ENCODE assay signal across 1 cellular context in the genomic region with DNA sequence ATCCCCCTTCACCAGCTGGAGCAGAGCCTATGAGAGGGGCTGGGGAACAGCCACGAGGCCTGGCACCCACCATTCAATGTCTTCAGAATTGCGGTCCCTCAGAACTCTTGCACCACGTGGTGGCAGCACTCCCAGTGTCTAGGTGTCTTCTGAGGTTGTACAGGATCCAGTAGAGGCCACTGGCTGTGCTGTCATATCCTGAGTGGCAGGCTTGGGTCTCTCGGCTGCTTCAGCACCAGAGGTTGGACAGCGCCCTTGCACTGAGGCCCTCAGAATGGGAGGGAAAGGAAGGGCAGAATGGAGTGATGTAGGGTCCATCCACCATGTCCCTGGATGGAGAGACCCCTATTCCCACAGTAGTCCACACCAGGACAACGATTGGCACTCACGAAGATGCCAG.
TF ChIP-seq lines count a peak whose summit lies in the region.

No MANE protein-coding gene starts in this region.

TF ChIP-seq in HepG2, 621 proteins besides CTCF, POLR2A, EP300 and RAD21 (continued from another document and continues in another):
- TF ChIP-seq, protein P1, sequence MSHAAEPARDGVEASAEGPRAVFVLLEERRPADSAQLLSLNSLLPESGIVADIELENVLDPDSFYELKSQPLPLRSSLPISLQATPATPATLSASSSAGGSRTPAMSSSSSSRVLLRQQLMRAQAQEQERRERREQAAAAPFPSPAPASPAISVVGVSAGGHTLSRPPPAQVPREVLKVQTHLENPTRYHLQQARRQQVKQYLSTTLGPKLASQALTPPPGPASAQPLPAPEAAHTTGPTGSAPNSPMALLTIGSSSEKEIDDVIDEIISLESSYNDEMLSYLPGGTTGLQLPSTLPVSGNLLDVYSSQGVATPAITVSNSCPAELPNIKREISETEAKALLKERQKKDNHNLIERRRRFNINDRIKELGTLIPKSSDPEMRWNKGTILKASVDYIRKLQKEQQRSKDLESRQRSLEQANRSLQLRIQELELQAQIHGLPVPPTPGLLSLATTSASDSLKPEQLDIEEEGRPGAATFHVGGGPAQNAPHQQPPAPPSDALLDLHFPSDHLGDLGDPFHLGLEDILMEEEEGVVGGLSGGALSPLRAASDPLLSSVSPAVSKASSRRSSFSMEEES (CRISPR knock-in tag; IDR thresholded peaks at IDR 0.05), result 0 out of 2 replicates have a peak, but pooled peaks have one; percentile 26
- TF ChIP-seq GABPA (IDR thresholded peaks at IDR 0.05; ENCODE audit: low read depth, low read length) (no peak), GABPA (CRISPR knock-in tag; IDR thresholded peaks at IDR 0.05; ENCODE audit: low read depth) (peak; percentile 22; the same call in 1 of the 2 replicates), EHMT2 (IDR thresholded peaks at IDR 0.05; ENCODE audit: borderline replicate concordance, low read depth, low read length) (peak; percentile 86; the same call in 1 of the 2 replicates), ZNF441 (CRISPR knock-in tag; IDR thresholded peaks at IDR 0.05; ENCODE audit: borderline replicate concordance) (peak; percentile 47; the same call in 1 of the 2 replicates), HOXA3 (CRISPR knock-in tag; IDR thresholded peaks at IDR 0.05) (peak; percentile 26; the same call in 1 of the 2 replicates), TCF7L2 (IDR thresholded peaks at IDR 0.05; ENCODE audit: low read depth, low read length) (no peak), TEAD3 (CRISPR knock-in tag; optimal IDR thresholded peaks at IDR 0.05; ENCODE audit: borderline replicate concordance) (peak; percentile 19), SAP130 (CRISPR knock-in tag; IDR thresholded peaks at IDR 0.05; ENCODE audit: low read depth) (peak; percentile 31; the same call in 1 of the 2 replicates), HES4 (CRISPR knock-in tag; IDR thresholded peaks at IDR 0.05; ENCODE audit: borderline replicate concordance) (0 out of 2 replicates have a peak, but pooled peaks have one; percentile 49), SALL1 (CRISPR knock-in tag; IDR thresholded peaks at IDR 0.05) (peak; percentile 60; the same call in 1 of the 2 replicates), CENPT (CRISPR knock-in tag; IDR thresholded peaks at IDR 0.05; ENCODE audit: low read depth) (peak; percentile 51; the same call in 1 of the 2 replicates), HDAC2 (CRISPR knock-in tag; IDR thresholded peaks at IDR 0.05) (peak; percentile 55; the same call in 1 of the 2 replicates), ZNF607 (CRISPR knock-in tag; IDR thresholded peaks at IDR 0.05; ENCODE audit: borderline replicate concordance) (no peak), WIZ (CRISPR knock-in tag; IDR thresholded peaks at IDR 0.05) (peak; percentile 90; the same call in 1 of the 2 replicates)
- TF ChIP-seq, protein P2, sequence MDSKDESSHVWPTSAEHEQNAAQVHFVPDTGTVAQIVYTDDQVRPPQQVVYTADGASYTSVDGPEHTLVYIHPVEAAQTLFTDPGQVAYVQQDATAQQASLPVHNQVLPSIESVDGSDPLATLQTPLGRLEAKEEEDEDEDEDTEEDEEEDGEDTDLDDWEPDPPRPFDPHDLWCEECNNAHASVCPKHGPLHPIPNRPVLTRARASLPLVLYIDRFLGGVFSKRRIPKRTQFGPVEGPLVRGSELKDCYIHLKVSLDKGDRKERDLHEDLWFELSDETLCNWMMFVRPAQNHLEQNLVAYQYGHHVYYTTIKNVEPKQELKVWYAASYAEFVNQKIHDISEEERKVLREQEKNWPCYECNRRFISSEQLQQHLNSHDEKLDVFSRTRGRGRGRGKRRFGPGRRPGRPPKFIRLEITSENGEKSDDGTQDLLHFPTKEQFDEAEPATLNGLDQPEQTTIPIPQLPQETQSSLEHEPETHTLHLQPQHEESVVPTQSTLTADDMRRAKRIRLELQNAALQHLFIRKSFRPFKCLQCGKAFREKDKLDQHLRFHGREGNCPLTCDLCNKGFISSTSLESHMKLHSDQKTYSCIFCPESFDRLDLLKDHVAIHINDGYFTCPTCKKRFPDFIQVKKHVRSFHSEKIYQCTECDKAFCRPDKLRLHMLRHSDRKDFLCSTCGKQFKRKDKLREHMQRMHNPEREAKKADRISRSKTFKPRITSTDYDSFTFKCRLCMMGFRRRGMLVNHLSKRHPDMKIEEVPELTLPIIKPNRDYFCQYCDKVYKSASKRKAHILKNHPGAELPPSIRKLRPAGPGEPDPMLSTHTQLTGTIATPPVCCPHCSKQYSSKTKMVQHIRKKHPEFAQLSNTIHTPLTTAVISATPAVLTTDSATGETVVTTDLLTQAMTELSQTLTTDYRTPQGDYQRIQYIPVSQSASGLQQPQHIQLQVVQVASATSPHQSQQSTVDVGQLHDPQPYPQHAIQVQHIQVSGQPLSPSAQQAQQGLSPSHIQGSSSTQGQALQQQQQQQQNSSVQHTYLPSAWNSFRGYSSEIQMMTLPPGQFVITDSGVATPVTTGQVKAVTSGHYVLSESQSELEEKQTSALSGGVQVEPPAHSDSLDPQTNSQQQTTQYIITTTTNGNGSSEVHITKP (CRISPR knock-in tag; IDR thresholded peaks at IDR 0.05; ENCODE audit: low read depth), result no peak
- TF ChIP-seq, protein P3, sequence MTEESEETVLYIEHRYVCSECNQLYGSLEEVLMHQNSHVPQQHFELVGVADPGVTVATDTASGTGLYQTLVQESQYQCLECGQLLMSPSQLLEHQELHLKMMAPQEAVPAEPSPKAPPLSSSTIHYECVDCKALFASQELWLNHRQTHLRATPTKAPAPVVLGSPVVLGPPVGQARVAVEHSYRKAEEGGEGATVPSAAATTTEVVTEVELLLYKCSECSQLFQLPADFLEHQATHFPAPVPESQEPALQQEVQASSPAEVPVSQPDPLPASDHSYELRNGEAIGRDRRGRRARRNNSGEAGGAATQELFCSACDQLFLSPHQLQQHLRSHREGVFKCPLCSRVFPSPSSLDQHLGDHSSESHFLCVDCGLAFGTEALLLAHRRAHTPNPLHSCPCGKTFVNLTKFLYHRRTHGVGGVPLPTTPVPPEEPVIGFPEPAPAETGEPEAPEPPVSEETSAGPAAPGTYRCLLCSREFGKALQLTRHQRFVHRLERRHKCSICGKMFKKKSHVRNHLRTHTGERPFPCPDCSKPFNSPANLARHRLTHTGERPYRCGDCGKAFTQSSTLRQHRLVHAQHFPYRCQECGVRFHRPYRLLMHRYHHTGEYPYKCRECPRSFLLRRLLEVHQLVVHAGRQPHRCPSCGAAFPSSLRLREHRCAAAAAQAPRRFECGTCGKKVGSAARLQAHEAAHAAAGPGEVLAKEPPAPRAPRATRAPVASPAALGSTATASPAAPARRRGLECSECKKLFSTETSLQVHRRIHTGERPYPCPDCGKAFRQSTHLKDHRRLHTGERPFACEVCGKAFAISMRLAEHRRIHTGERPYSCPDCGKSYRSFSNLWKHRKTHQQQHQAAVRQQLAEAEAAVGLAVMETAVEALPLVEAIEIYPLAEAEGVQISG (CRISPR knock-in tag; IDR thresholded peaks at IDR 0.05), result peak; percentile 59; the same call in 1 of the 2 replicates
- TF ChIP-seq, protein P4, sequence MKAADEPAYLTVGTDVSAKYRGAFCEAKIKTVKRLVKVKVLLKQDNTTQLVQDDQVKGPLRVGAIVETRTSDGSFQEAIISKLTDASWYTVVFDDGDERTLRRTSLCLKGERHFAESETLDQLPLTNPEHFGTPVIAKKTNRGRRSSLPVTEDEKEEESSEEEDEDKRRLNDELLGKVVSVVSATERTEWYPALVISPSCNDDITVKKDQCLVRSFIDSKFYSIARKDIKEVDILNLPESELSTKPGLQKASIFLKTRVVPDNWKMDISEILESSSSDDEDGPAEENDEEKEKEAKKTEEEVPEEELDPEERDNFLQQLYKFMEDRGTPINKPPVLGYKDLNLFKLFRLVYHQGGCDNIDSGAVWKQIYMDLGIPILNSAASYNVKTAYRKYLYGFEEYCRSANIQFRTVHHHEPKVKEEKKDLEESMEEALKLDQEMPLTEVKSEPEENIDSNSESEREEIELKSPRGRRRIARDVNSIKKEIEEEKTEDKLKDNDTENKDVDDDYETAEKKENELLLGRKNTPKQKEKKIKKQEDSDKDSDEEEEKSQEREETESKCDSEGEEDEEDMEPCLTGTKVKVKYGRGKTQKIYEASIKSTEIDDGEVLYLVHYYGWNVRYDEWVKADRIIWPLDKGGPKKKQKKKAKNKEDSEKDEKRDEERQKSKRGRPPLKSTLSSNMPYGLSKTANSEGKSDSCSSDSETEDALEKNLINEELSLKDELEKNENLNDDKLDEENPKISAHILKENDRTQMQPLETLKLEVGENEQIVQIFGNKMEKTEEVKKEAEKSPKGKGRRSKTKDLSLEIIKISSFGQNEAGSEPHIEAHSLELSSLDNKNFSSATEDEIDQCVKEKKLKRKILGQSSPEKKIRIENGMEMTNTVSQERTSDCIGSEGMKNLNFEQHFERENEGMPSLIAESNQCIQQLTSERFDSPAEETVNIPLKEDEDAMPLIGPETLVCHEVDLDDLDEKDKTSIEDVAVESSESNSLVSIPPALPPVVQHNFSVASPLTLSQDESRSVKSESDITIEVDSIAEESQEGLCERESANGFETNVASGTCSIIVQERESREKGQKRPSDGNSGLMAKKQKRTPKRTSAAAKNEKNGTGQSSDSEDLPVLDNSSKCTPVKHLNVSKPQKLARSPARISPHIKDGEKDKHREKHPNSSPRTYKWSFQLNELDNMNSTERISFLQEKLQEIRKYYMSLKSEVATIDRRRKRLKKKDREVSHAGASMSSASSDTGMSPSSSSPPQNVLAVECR (CRISPR knock-in tag; IDR thresholded peaks at IDR 0.05; ENCODE audit: borderline replicate concordance), result peak; percentile 21; the same call in 1 of the 2 replicates
- TF ChIP-seq, protein P5, sequence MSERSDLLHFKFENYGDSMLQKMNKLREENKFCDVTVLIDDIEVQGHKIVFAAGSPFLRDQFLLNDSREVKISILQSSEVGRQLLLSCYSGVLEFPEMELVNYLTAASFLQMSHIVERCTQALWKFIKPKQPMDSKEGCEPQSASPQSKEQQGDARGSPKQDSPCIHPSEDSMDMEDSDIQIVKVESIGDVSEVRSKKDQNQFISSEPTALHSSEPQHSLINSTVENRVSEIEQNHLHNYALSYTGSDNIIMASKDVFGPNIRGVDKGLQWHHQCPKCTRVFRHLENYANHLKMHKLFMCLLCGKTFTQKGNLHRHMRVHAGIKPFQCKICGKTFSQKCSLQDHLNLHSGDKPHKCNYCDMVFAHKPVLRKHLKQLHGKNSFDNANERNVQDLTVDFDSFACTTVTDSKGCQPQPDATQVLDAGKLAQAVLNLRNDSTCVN (CRISPR knock-in tag; IDR thresholded peaks at IDR 0.05; ENCODE audit: borderline replicate concordance), result 0 out of 2 replicates have a peak, but pooled peaks have one; percentile 65
- TF ChIP-seq, protein P6, sequence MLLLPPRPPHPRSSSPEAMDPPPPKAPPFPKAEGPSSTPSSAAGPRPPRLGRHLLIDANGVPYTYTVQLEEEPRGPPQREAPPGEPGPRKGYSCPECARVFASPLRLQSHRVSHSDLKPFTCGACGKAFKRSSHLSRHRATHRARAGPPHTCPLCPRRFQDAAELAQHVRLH (CRISPR knock-in tag; IDR thresholded peaks at IDR 0.05; ENCODE audit: borderline replicate concordance, low read depth), result peak; percentile 22; the same call in 1 of the 2 replicates
- TF ChIP-seq, protein P7, sequence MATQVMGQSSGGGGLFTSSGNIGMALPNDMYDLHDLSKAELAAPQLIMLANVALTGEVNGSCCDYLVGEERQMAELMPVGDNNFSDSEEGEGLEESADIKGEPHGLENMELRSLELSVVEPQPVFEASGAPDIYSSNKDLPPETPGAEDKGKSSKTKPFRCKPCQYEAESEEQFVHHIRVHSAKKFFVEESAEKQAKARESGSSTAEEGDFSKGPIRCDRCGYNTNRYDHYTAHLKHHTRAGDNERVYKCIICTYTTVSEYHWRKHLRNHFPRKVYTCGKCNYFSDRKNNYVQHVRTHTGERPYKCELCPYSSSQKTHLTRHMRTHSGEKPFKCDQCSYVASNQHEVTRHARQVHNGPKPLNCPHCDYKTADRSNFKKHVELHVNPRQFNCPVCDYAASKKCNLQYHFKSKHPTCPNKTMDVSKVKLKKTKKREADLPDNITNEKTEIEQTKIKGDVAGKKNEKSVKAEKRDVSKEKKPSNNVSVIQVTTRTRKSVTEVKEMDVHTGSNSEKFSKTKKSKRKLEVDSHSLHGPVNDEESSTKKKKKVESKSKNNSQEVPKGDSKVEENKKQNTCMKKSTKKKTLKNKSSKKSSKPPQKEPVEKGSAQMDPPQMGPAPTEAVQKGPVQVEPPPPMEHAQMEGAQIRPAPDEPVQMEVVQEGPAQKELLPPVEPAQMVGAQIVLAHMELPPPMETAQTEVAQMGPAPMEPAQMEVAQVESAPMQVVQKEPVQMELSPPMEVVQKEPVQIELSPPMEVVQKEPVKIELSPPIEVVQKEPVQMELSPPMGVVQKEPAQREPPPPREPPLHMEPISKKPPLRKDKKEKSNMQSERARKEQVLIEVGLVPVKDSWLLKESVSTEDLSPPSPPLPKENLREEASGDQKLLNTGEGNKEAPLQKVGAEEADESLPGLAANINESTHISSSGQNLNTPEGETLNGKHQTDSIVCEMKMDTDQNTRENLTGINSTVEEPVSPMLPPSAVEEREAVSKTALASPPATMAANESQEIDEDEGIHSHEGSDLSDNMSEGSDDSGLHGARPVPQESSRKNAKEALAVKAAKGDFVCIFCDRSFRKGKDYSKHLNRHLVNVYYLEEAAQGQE (IDR thresholded peaks at IDR 0.05; ENCODE audit: borderline replicate concordance in 1 of 2, low read depth in 1 of 2, low read length in 2 of 2), result peak; percentile 71 to 95
- TF ChIP-seq, protein P8, sequence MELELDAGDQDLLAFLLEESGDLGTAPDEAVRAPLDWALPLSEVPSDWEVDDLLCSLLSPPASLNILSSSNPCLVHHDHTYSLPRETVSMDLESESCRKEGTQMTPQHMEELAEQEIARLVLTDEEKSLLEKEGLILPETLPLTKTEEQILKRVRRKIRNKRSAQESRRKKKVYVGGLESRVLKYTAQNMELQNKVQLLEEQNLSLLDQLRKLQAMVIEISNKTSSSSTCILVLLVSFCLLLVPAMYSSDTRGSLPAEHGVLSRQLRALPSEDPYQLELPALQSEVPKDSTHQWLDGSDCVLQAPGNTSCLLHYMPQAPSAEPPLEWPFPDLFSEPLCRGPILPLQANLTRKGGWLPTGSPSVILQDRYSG (CRISPR knock-in tag; IDR thresholded peaks at IDR 0.05), result no peak
- TF ChIP-seq, protein P9, sequence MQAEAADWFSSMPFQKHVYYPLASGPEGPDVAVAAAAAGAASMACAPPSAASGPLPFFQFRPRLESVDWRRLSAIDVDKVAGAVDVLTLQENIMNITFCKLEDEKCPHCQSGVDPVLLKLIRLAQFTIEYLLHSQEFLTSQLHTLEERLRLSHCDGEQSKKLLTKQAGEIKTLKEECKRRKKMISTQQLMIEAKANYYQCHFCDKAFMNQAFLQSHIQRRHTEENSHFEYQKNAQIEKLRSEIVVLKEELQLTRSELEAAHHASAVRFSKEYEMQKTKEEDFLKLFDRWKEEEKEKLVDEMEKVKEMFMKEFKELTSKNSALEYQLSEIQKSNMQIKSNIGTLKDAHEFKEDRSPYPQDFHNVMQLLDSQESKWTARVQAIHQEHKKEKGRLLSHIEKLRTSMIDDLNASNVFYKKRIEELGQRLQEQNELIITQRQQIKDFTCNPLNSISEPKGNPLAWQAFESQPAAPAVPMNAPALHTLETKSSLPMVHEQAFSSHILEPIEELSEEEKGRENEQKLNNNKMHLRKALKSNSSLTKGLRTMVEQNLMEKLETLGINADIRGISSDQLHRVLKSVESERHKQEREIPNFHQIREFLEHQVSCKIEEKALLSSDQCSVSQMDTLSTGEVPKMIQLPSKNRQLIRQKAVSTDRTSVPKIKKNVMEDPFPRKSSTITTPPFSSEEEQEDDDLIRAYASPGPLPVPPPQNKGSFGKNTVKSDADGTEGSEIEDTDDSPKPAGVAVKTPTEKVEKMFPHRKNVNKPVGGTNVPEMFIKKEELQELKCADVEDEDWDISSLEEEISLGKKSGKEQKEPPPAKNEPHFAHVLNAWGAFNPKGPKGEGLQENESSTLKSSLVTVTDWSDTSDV (CRISPR knock-in tag; IDR thresholded peaks at IDR 0.05), result no peak
